In genomic region chr4:143185253-143186107, GRCh38 we compare ENCODE assay signal across 8 cellular contexts. TPM values are rescaled to one million over a fixed set of nuclear protein-coding genes. Genes with fewer than 3 reads are reported as not detected.
A peak's percentile ranks its signal among the peaks of the same experiment; 100 is the strongest.
DNase-seq lines count a peak whose midpoint lies in the region; ATAC-seq, FAIRE-seq and TF ChIP-seq lines count a peak whose summit lies in the region.

No MANE protein-coding gene starts in this region.

- H3K4me3 ChIP-seq in GM08714 (ENCODE audit: low read length) (peak overlapping the region; percentile 87), ovary (peak overlapping the region; percentile 71)

- DNase-seq in activated T-cell treated with anti-CD3 and anti-CD28 coated beads, Interleukin-2, amount 50 U/mL, for 72 hours = peak in 1 of 2 donors; percentile 42
- DNase-seq in glutamatergic neuron (peak; percentile 13), ovary (peak in 2 of 5 donors; percentile 45 to 47), NCI-H2029 (lab: John Stamatoyannopoulos, UW) (no peak), frontal cortex (ENCODE audit: low spot score in 2 of 2) (no peak)

- H3K36me3 ChIP-seq in ovary = no peaks in the 10 kb centered on the region

- no peak for TF ChIP-seq POLR2A in ovary (IDR thresholded peaks at IDR 0.05)

- H3K4me1 ChIP-seq in ovary (ENCODE audit: insufficient read depth) = no peaks in the 10 kb centered on the region

- peak overlapping the region; percentile 98 for H3K27ac Mint-ChIP-seq in activated T-cell treated with anti-CD3 and anti-CD28 coated beads, Interleukin-2, amount 50 U/mL, for 72 hours
- H3K27ac Mint-ChIP-seq in glutamatergic neuron (ENCODE audit: unreplicated experiment) = peak overlapping the region; percentile 95

- H3K27me3 ChIP-seq in ovary = no peaks in the 10 kb centered on the region

- no peaks in the 10 kb centered on the region for H3K9me3 Mint-ChIP-seq in activated T-cell treated with anti-CD3 and anti-CD28 coated beads, Interleukin-2, amount 50 U/mL, for 72 hours
- H3K9me3 Mint-ChIP-seq in glutamatergic neuron (ENCODE audit: unreplicated experiment) = peaks cover 10% of the 10 kb centered on the region

- TF ChIP-seq CTCF in glutamatergic neuron (IDR thresholded peaks at IDR 0.05; ENCODE audit: partially characterized antibody, unreplicated experiment) = no peak
- TF ChIP-seq CTCF in ovary (IDR thresholded peaks at IDR 0.05) = no peak

- H3K27me3 Mint-ChIP-seq in activated T-cell treated with anti-CD3 and anti-CD28 coated beads, Interleukin-2, amount 50 U/mL, for 72 hours (ENCODE audit: low read depth) = no peaks in the 10 kb centered on the region
- H3K27me3 Mint-ChIP-seq in glutamatergic neuron (ENCODE audit: unreplicated experiment) = peaks cover 9% of the 10 kb centered on the region

- H3K4me1 Mint-ChIP-seq in activated T-cell treated with anti-CD3 and anti-CD28 coated beads, Interleukin-2, amount 50 U/mL, for 72 hours (ENCODE audit: low read depth) = peaks cover 56% of the 10 kb centered on the region
- peaks cover 25% of the 10 kb centered on the region for H3K4me1 Mint-ChIP-seq in glutamatergic neuron (ENCODE audit: low read depth, unreplicated experiment)

- no peak for TF ChIP-seq EP300 in ovary (IDR thresholded peaks at IDR 0.05)

- peak overlapping the region; percentile 96 for H3K4me3 Mint-ChIP-seq in activated T-cell treated with anti-CD3 and anti-CD28 coated beads, Interleukin-2, amount 50 U/mL, for 72 hours
- H3K4me3 Mint-ChIP-seq in glutamatergic neuron (ENCODE audit: unreplicated experiment) = peak overlapping the region; percentile 92

- no peak for FAIRE-seq in frontal cortex (lab: Jason Lieb, UNC)

- intact Hi-C loops in ovary (cut with DNase I) = no loop called here

- H3K27ac ChIP-seq in ovary = peak overlapping the region; percentile 70 to 82

- no peaks in the 10 kb centered on the region for H3K9me3 ChIP-seq in ovary

- peaks cover 10 to 22% of the 10 kb centered on the region in 2 donors for H3K36me3 Mint-ChIP-seq in activated T-cell treated with anti-CD3 and anti-CD28 coated beads, Interleukin-2, amount 50 U/mL, for 72 hours (ENCODE audit: insufficient read depth in 2 of 2)
- no peaks in the 10 kb centered on the region for H3K36me3 Mint-ChIP-seq in glutamatergic neuron (ENCODE audit: unreplicated experiment)

- WGBS in ovary, 3 donors = 0 to 1% (median 1%) methylated on average over 25 to 50 of the region's 50 CpGs

- ATAC-seq in GM21381 (IDR thresholded peaks at IDR 0.05; ENCODE audit: unreplicated experiment) = peak; percentile 23
- ATAC-seq in HG03571 (IDR thresholded peaks at IDR 0.05; ENCODE audit: unreplicated experiment) = peak; percentile 20
- ATAC-seq in activated T-cell treated with anti-CD3 and anti-CD28 coated beads, Interleukin-2, amount 50 U/mL, for 72 hours (replicated peaks in 1 of 2) = peak; percentile 14 to 29

RNA-seq across cellular contexts. Expression of gene USP38, which starts 0.8 kb away (rescaled TPM):
- total RNA-seq in activated T-cell treated with anti-CD3 and anti-CD28 coated beads, Interleukin-2, amount 50 U/mL, for 72 hours = 10 to 100 TPM; 28.5 to 31.2 TPM
- total RNA-seq in glutamatergic neuron (ENCODE audit: unreplicated experiment) (15.9 TPM), ovary (10 to 100 TPM; 12.5 to 18.7 (median 13.6) TPM), frontal cortex (20.0 TPM)
- 1 to 10 TPM; 5.3 to 7.0 TPM for polyA plus RNA-seq in ovary
